In genomic region chr9:110047955-110048472, GRCh38 we compare ENCODE assay signal across 8 cellular contexts.
DNase-seq lines count a peak whose midpoint lies in the region; ATAC-seq, FAIRE-seq and TF ChIP-seq lines count a peak whose summit lies in the region.

No MANE protein-coding gene starts in this region.

- peak; percentile 9 for DNase-seq in activated CD4-positive, alpha-beta T cell treated with anti-CD3 and anti-CD28 coated beads for 1 hour
- DNase-seq in activated CD4-positive, alpha-beta T cell treated with anti-CD3 and anti-CD28 coated beads for 48 hours: no peak
- DNase-seq in HFFc6 (no peak), NCI-H1417 treated with DMSO at 0.1 percent for 48 hours (lab: John Stamatoyannopoulos, UW) (peak; percentile 33), kidney (no peak)
- DNase-seq in activated naive CD8-positive, alpha-beta T cell treated with anti-CD3 and anti-CD28 coated beads, Interleukin-2, amount 10 ng/mL, durations not matched to agents 7 days and 5 days: peak; percentile 61
- DNase-seq in stimulated activated naive CD8-positive, alpha-beta T cell treated with anti-CD3 and anti-CD28 coated beads, Interleukin-15, amount 100 ng/mL, for 72 hours: peak in 1 of 2 donors; percentile 20
- no peak for DNase-seq in effector CD4-positive, alpha-beta T cell

- peak overlapping the region; percentile 77 for H3K27ac Mint-ChIP-seq in HFFc6
- H3K27ac Mint-ChIP-seq in activated naive CD8-positive, alpha-beta T cell treated with anti-CD3 and anti-CD28 coated beads, Interleukin-2, amount 10 ng/mL, durations not matched to agents 7 days and 5 days: peak overlapping the region; percentile 31
- peak overlapping the region in 1 of 2 donors; percentile 15 for H3K27ac Mint-ChIP-seq in stimulated activated naive CD8-positive, alpha-beta T cell treated with anti-CD3 and anti-CD28 coated beads, Interleukin-15, amount 100 ng/mL, for 72 hours

- POLR2A ChIA-PET in activated naive CD8-positive, alpha-beta T cell treated with anti-CD3 and anti-CD28 coated beads, Interleukin-2, amount 10 ng/mL, durations not matched to agents 7 days and 5 days (lab: Charles Lee): interaction anchor here (1.0 kb wide), 1 partner anchor 9 kb away, joined by 4 read pairs; no protein-coding TSS in a partner anchor

- peaks cover 8% of the 10 kb centered on the region for H3K27me3 Mint-ChIP-seq in HFFc6 (ENCODE audit: insufficient read depth)
- peaks cover 35% of the 10 kb centered on the region for H3K27me3 Mint-ChIP-seq in activated naive CD8-positive, alpha-beta T cell treated with anti-CD3 and anti-CD28 coated beads, Interleukin-2, amount 10 ng/mL, durations not matched to agents 7 days and 5 days
- H3K27me3 Mint-ChIP-seq in stimulated activated naive CD8-positive, alpha-beta T cell treated with anti-CD3 and anti-CD28 coated beads, Interleukin-15, amount 100 ng/mL, for 72 hours: peaks cover 47% of the 10 kb centered on the region

- peak overlapping the region in 1 of 2 donors; percentile 5 for H3K27ac ChIP-seq in kidney (ENCODE audit: low read depth in 2 of 2, low read length in 2 of 2)

- intact Hi-C loops in kidney (cut with DNase I): no loop called here

- H3K9me3 ChIP-seq in kidney (ENCODE audit: control insufficient read depth in 1 of 2, low read length in 2 of 2): no peaks in the 10 kb centered on the region

- H3K4me3 ChIP-seq in kidney (ENCODE audit: low read length in 2 of 2): peak overlapping the region; percentile 87 to 89

- peak; percentile 41 for ATAC-seq in activated naive CD8-positive, alpha-beta T cell treated with anti-CD3 and anti-CD28 coated beads, Interleukin-2, amount 10 ng/mL, durations not matched to agents 7 days and 5 days (ENCODE audit: low read depth)
- ATAC-seq in stimulated activated naive CD8-positive, alpha-beta T cell treated with anti-CD3 and anti-CD28 coated beads, Interleukin-15, amount 100 ng/mL, for 72 hours: peak; percentile 66

- peaks cover 40% of the 10 kb centered on the region for H3K36me3 Mint-ChIP-seq in HFFc6 (ENCODE audit: low read depth)
- peaks cover 5% of the 10 kb centered on the region for H3K36me3 Mint-ChIP-seq in activated naive CD8-positive, alpha-beta T cell treated with anti-CD3 and anti-CD28 coated beads, Interleukin-2, amount 10 ng/mL, durations not matched to agents 7 days and 5 days

- TF ChIP-seq CTCF in HFFc6 (IDR thresholded peaks at IDR 0.05) (no peak), kidney (IDR thresholded peaks at IDR 0.05; ENCODE audit: borderline replicate concordance, extremely low read depth, insufficient read depth) (no peak)

- peaks cover 0 to 9% of the 10 kb centered on the region in 2 donors for H3K4me1 ChIP-seq in kidney (ENCODE audit: control insufficient read depth in 1 of 2, insufficient read depth in 1 of 2, low read depth in 1 of 2, low read length in 2 of 2)

- FAIRE-seq in kidney (lab: Jason Lieb, UNC): no peak

- H3K36me3 ChIP-seq in kidney (ENCODE audit: control insufficient read depth in 1 of 2, insufficient read depth in 2 of 2, low read length in 2 of 2): no peaks in the 10 kb centered on the region

- peak overlapping the region; percentile 72 to 80 for H3K9ac ChIP-seq in kidney (ENCODE audit: low read length in 2 of 2)

- H3K9me3 Mint-ChIP-seq in HFFc6: no peaks in the 10 kb centered on the region
- peaks cover 2% of the 10 kb centered on the region for H3K9me3 Mint-ChIP-seq in activated naive CD8-positive, alpha-beta T cell treated with anti-CD3 and anti-CD28 coated beads, Interleukin-2, amount 10 ng/mL, durations not matched to agents 7 days and 5 days
- H3K9me3 Mint-ChIP-seq in stimulated activated naive CD8-positive, alpha-beta T cell treated with anti-CD3 and anti-CD28 coated beads, Interleukin-15, amount 100 ng/mL, for 72 hours: no peaks in the 10 kb centered on the region

- peaks cover 45% of the 10 kb centered on the region for H3K4me1 Mint-ChIP-seq in HFFc6 (ENCODE audit: low read depth)
- H3K4me1 Mint-ChIP-seq in activated naive CD8-positive, alpha-beta T cell treated with anti-CD3 and anti-CD28 coated beads, Interleukin-2, amount 10 ng/mL, durations not matched to agents 7 days and 5 days: peaks cover 25% of the 10 kb centered on the region
- peaks cover 32% of the 10 kb centered on the region for H3K4me1 Mint-ChIP-seq in stimulated activated naive CD8-positive, alpha-beta T cell treated with anti-CD3 and anti-CD28 coated beads, Interleukin-15, amount 100 ng/mL, for 72 hours

- peak overlapping the region; percentile 98 for H3K4me3 Mint-ChIP-seq in HFFc6
- peak overlapping the region; percentile 83 for H3K4me3 Mint-ChIP-seq in activated naive CD8-positive, alpha-beta T cell treated with anti-CD3 and anti-CD28 coated beads, Interleukin-2, amount 10 ng/mL, durations not matched to agents 7 days and 5 days
- peak overlapping the region; percentile 81 to 88 for H3K4me3 Mint-ChIP-seq in stimulated activated naive CD8-positive, alpha-beta T cell treated with anti-CD3 and anti-CD28 coated beads, Interleukin-15, amount 100 ng/mL, for 72 hours

Comparison
In these comparisons a context has a peak if more than half of its experiments do, and no peak if none do; other contexts are left out.
1. DNase-seq: peak in activated CD4-positive, alpha-beta T cell treated with anti-CD3 and anti-CD28 coated beads for 1 hour (single experiment), NCI-H1417 treated with DMSO at 0.1 percent for 48 hours (single experiment) and activated naive CD8-positive, alpha-beta T cell treated with anti-CD3 and anti-CD28 coated beads, Interleukin-2, amount 10 ng/mL, durations not matched to agents 7 days and 5 days (single experiment); none in activated CD4-positive, alpha-beta T cell treated with anti-CD3 and anti-CD28 coated beads for 48 hours (single experiment), HFFc6 (single experiment), kidney (single experiment) and effector CD4-positive, alpha-beta T cell (single experiment).
2. Peak in every context shown above with its lines, with median percentiles within 50 percentile points of each other: H3K4me3 Mint-ChIP-seq.